20 cellular contexts compared by ENCODE assay signal in the genomic region with DNA sequence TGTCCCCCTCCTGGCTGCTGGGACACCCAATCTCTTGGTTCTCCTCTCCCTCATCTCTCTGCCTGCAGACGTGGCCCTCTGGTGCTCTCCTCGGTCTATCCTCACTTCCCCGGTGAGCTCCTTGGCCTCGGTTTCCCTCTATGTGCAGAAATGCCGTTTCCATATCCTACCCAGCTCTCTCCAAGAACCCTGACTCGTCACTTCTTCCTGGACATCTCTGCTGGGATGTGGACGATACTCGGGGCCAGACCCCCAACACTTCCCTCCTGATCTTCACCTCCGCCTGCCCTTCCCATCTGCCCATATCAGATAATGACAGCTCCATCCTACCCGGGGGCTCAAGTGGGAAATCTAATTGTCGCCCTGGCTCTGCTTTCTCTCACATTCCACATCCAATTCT. TPM values are rescaled to one million over a fixed set of nuclear protein-coding genes. Genes with fewer than 3 reads are reported as not detected.
A peak's percentile ranks its signal among the peaks of the same experiment; 100 is the strongest.
DNase-seq lines count a peak whose midpoint lies in the region; ATAC-seq and TF ChIP-seq lines count a peak whose summit lies in the region.
"Had no signal": no experiment of that assay in that cellular context is flagged by ENCODE, and none has a peak within 500 bp of the region (broad histone marks: within the 10 kb centered on the region; RNA-seq: fewer than 3 reads in every experiment).

No MANE protein-coding gene starts in this region.

- TF ChIP-seq CTCF in natural killer cell (IDR thresholded peaks at IDR 0.05) (no peak), ascending aorta (IDR thresholded peaks at IDR 0.05) (no peak), gastroesophageal sphincter (IDR thresholded peaks at IDR 0.05) (no peak), type B pancreatic cell (conservative IDR thresholded peaks at IDR 0.05) (no peak), body of pancreas (IDR thresholded peaks at IDR 0.05) (no peak)

- H3K9me3 Mint-ChIP-seq in natural killer cell treated with Interleukin-12 subunit alpha and Interleukin-12 subunit beta and Interleukin-15 and Interleukin-18, amount 100 ng/mL, for 72 hours, result no peaks in the 10 kb centered on the region
- H3K9me3 Mint-ChIP-seq in natural killer cell (no peaks in the 10 kb centered on the region), type B pancreatic cell (no peaks in the 10 kb centered on the region)

- no peaks in the 10 kb centered on the region for H3K36me3 Mint-ChIP-seq in natural killer cell treated with Interleukin-12 subunit alpha and Interleukin-12 subunit beta and Interleukin-15 and Interleukin-18, amount 100 ng/mL, for 72 hours
- H3K36me3 Mint-ChIP-seq in natural killer cell (peaks cover 7% of the 10 kb centered on the region), type B pancreatic cell (peaks cover 15% of the 10 kb centered on the region)

- peaks cover 8 to 10% of the 10 kb centered on the region in 2 donors for H3K4me1 Mint-ChIP-seq in natural killer cell treated with Interleukin-12 subunit alpha and Interleukin-12 subunit beta and Interleukin-15 and Interleukin-18, amount 100 ng/mL, for 72 hours (ENCODE audit: low read depth in 2 of 2)
- H3K4me1 Mint-ChIP-seq in natural killer cell (peaks cover 0 to 18% of the 10 kb centered on the region in 2 donors), type B pancreatic cell (ENCODE audit: unreplicated experiment) (peaks cover 5% of the 10 kb centered on the region)

- H3K36me3 ChIP-seq in ascending aorta (peaks cover 36 to 48% of the 10 kb centered on the region in 2 donors), gastroesophageal sphincter (peaks cover 0 to 83% of the 10 kb centered on the region in 2 donors), body of pancreas (replicated peaks in 1 of 2; ENCODE audit: insufficient read depth in 1 of 2, low read depth in 2 of 2) (peaks cover 0 to 9% of the 10 kb centered on the region in 2 donors)

- H3K9me3 ChIP-seq in ascending aorta (no peaks in the 10 kb centered on the region), gastroesophageal sphincter (no peaks in the 10 kb centered on the region), body of pancreas (no peaks in the 10 kb centered on the region)
- H3K9me3 ChIP-seq: SK-N-SH had no signal

- DNase-seq in natural killer cell treated with Interleukin-12 subunit alpha and Interleukin-12 subunit beta and Interleukin-15 and Interleukin-18, amount 100 ng/mL, for 72 hours (ENCODE audit: low spot score), result peak; percentile 48
- DNase-seq in natural killer cell (no peak), ascending aorta (ENCODE audit: low spot score in 2 of 2) (no peak), type B pancreatic cell (ENCODE audit: extremely low spot score, unreplicated experiment) (no peak), body of pancreas (no peak), NOMO-1 treated with dmso at 0.1 percent for 144 hours (lab: John Stamatoyannopoulos, UW; ENCODE audit: unreplicated experiment) (no peak)
- DNase-seq: C1 segment of cervical spinal cord, DMS 273 treated with DMSO at 0.1 percent for 48 hours, GF-D8, H7, KBM-7, NCI-H1436, NCI-H2029, NCI-H2171 treated with DMSO at 0.1 percent for 48 hours, NCI-H446 treated with DMSO at 0.1 percent for 48 hours, NCI-H748 treated with DMSO at 0.1 percent for 48 hours, PC-3, SK-N-SH had no signal

- no peaks in the 10 kb centered on the region for H3K27me3 Mint-ChIP-seq in natural killer cell treated with Interleukin-12 subunit alpha and Interleukin-12 subunit beta and Interleukin-15 and Interleukin-18, amount 100 ng/mL, for 72 hours
- no peaks in the 10 kb centered on the region for H3K27me3 Mint-ChIP-seq in natural killer cell (ENCODE audit: low read depth in 2 of 2)
- no peaks in the 10 kb centered on the region for H3K27me3 Mint-ChIP-seq in type B pancreatic cell

- TF ChIP-seq POLR2A in gastroesophageal sphincter (IDR thresholded peaks at IDR 0.05), result no peak
- TF ChIP-seq POLR2A in body of pancreas (IDR thresholded peaks at IDR 0.05), result no peak

- WGBS in gastroesophageal sphincter (ENCODE audit: low coverage in 1 of 2), 2 donors, result 74 to 81% methylated on average over 6 to 11 of the region's 11 CpGs
- 81 to 82% methylated on average over 11 of the region's 11 CpGs for WGBS in body of pancreas, 2 donors

- H3K27me3 ChIP-seq in ascending aorta (no peaks in the 10 kb centered on the region), gastroesophageal sphincter (no peaks in the 10 kb centered on the region), body of pancreas (no peaks in the 10 kb centered on the region)

- no peak overlapping the region for H3K4me3 Mint-ChIP-seq in natural killer cell treated with Interleukin-12 subunit alpha and Interleukin-12 subunit beta and Interleukin-15 and Interleukin-18, amount 100 ng/mL, for 72 hours
- H3K4me3 Mint-ChIP-seq in natural killer cell (no peak overlapping the region), type B pancreatic cell (no peak overlapping the region)

- peaks cover 2 to 8% of the 10 kb centered on the region in 2 donors for H3K4me1 ChIP-seq in ascending aorta
- H3K4me1 ChIP-seq in gastroesophageal sphincter, result peaks cover 0 to 36% (median 0%) of the 10 kb centered on the region in 3 donors
- peaks cover 7% of the 10 kb centered on the region for H3K4me1 ChIP-seq in body of pancreas

- intact Hi-C loops in natural killer cell (cut with micrococcal nuclease), result no loop called here
- intact Hi-C loops in ascending aorta (cut with DNase I), result no loop called here
- intact Hi-C loops in body of pancreas (cut with DNase I), result loop anchor here (5.0 kb wide), 1 partner anchor 85 kb away; no protein-coding TSS in a partner anchor

- H3K27ac ChIP-seq in ascending aorta (peak overlapping the region; percentile 40 to 70), gastroesophageal sphincter (peak overlapping the region in 3 of 4 donors; percentile 45 to 75 (median 64)), body of pancreas (no peak overlapping the region)

- H3K27ac Mint-ChIP-seq in natural killer cell treated with Interleukin-12 subunit alpha and Interleukin-12 subunit beta and Interleukin-15 and Interleukin-18, amount 100 ng/mL, for 72 hours, result no peak overlapping the region
- H3K27ac Mint-ChIP-seq in natural killer cell, result no peak overlapping the region
- peak overlapping the region; percentile 46 for H3K27ac Mint-ChIP-seq in type B pancreatic cell

- ATAC-seq in natural killer cell treated with Interleukin-12 subunit alpha and Interleukin-12 subunit beta and Interleukin-15 and Interleukin-18, amount 100 ng/mL, for 72 hours, result no peak
- ATAC-seq in natural killer cell (no peak), gastroesophageal sphincter (no peak), body of pancreas (no peak), GM21576 (IDR thresholded peaks at IDR 0.05; ENCODE audit: unreplicated experiment) (no peak)
- ATAC-seq: PC-3 had no signal

- H3K4me3 ChIP-seq in ascending aorta, result no peak overlapping the region
- H3K4me3 ChIP-seq in gastroesophageal sphincter, result no peak overlapping the region
- H3K4me3 ChIP-seq in body of pancreas, result no peak overlapping the region

- no peak for TF ChIP-seq EP300 in gastroesophageal sphincter (IDR thresholded peaks at IDR 0.05)

RNA-seq across cellular contexts. Expression of a gene that starts 7.9 kb away (rescaled TPM):
- total RNA-seq in natural killer cell treated with Interleukin-12 subunit alpha and Interleukin-12 subunit beta and Interleukin-15 and Interleukin-18, amount 100 ng/mL, for 72 hours, result 100 to 1,000 TPM in 1 of 2 donors, 10 to 100 TPM in 1; 94.3 to 130 TPM
- 10 to 100 TPM; 45.0 to 49.1 (median 45.4) TPM for total RNA-seq in natural killer cell
- total RNA-seq in ascending aorta, result 96.6 TPM
- 10 to 100 TPM; 40.6 to 76.2 (median 66.5) TPM for total RNA-seq in gastroesophageal sphincter
- total RNA-seq in type B pancreatic cell (ENCODE audit: low replicate concordance), result 128 and 135 TPM in 2 replicates
- 10 to 100 TPM; 32.2 to 49.1 TPM for total RNA-seq in body of pancreas

RNA-seq across cellular contexts. Expression of a gene that starts 18.0 kb away (rescaled TPM):
- total RNA-seq in natural killer cell treated with Interleukin-12 subunit alpha and Interleukin-12 subunit beta and Interleukin-15 and Interleukin-18, amount 100 ng/mL, for 72 hours, result 10 to 100 TPM; 27.6 to 42.9 TPM
- total RNA-seq in natural killer cell (10 to 100 TPM; 40.2 to 66.2 (median 48.5) TPM), ascending aorta (23.7 TPM), gastroesophageal sphincter (100 to 1,000 TPM in 1 of 4 donors, 10 to 100 TPM in 3; 42.9 to 109 (median 57.6) TPM), type B pancreatic cell (ENCODE audit: low replicate concordance) (54.1 and 72.3 TPM in 2 replicates), body of pancreas (10 to 100 TPM; 22.8 to 24.7 TPM)

RNA-seq across cellular contexts. Expression of a gene that starts 54.4 kb away (rescaled TPM):
- total RNA-seq in natural killer cell treated with Interleukin-12 subunit alpha and Interleukin-12 subunit beta and Interleukin-15 and Interleukin-18, amount 100 ng/mL, for 72 hours, result 100 to 1,000 TPM; 215 to 269 TPM
- total RNA-seq in natural killer cell (10 to 100 TPM; 11.2 to 23.1 (median 18.9) TPM), ascending aorta (86.8 TPM), gastroesophageal sphincter (10 to 100 TPM; 16.2 to 56.7 (median 38.8) TPM), type B pancreatic cell (ENCODE audit: low replicate concordance) (91.4 and 137 TPM in 2 replicates), body of pancreas (10 to 100 TPM; 31.4 to 39.2 TPM)

Comparison
In these comparisons a context has a peak if more than half of its experiments do, and no peak if none do; other contexts are left out.
1. H3K27ac ChIP-seq: peak in ascending aorta (2 of 2) and gastroesophageal sphincter (3 of 4); none in body of pancreas (0 of 4).